Comparison of ENCODE assay signal across 18 cellular contexts in genomic region chr4:176464748-176465147, GRCh38.
A peak's percentile ranks its signal among the peaks of the same experiment; 100 is the strongest.
DNase-seq lines count a peak whose midpoint lies in the region; ATAC-seq and TF ChIP-seq lines count a peak whose summit lies in the region.
"Had no signal": no experiment of that assay in that cellular context is flagged by ENCODE, and none has a peak within 500 bp of the region (broad histone marks: within the 10 kb centered on the region; RNA-seq: fewer than 3 reads in every experiment).

No MANE protein-coding gene starts in this region.

- H3K27ac ChIP-seq in prostate gland: no peak overlapping the region
- H3K27ac ChIP-seq: left lung, sigmoid colon had no signal

- no peak for TF ChIP-seq CTCF in prostate gland (IDR thresholded peaks at IDR 0.05)

- intact Hi-C loops in prostate gland (cut with DNase I): no loop called here

- no peaks in the 10 kb centered on the region for H3K36me3 ChIP-seq in prostate gland
- H3K36me3 ChIP-seq: left lung, sigmoid colon had no signal

- H3K4me3 ChIP-seq in prostate gland: no peak overlapping the region
- H3K4me3 ChIP-seq: left lung, sigmoid colon had no signal

- H3K27me3 ChIP-seq in prostate gland (replicated peaks; ENCODE audit: insufficient read depth): no peaks in the 10 kb centered on the region
- H3K27me3 ChIP-seq: left lung, sigmoid colon had no signal

- DNase-seq in prostate gland (ENCODE audit: low spot score) (no peak), islet precursor cell (no peak), NCI-H1694 treated with DMSO at 0.1 percent for 48 hours (lab: John Stamatoyannopoulos, UW) (no peak)
- DNase-seq in activated CD8-positive, alpha-beta memory T cell treated with anti-CD3 and anti-CD28 coated beads, Interleukin-2, amount 50 U/mL, for 48 hours: no peak
- DNase-seq: activated T-cell treated with anti-CD3 and anti-CD28 coated beads, Interleukin-2, amount 50 U/mL, for 24 hours; CD8-positive, alpha-beta memory T cell; effector CD8-positive, alpha-beta T cell; glutamatergic neuron; left lung; NCI-H1092 treated with DMSO at 0.1 percent for 48 hours; NCI-H82; SIG-M5; sigmoid colon had no signal

- ATAC-seq in GM18907 (IDR thresholded peaks at IDR 0.05; ENCODE audit: unreplicated experiment): peak; percentile 98
- ATAC-seq in GM21528 (IDR thresholded peaks at IDR 0.05; ENCODE audit: low FRiP score, unreplicated experiment): peak; percentile 99
- ATAC-seq in HG03039 (IDR thresholded peaks at IDR 0.05; ENCODE audit: unreplicated experiment): peak; percentile 98
- ATAC-seq in HG03575 (IDR thresholded peaks at IDR 0.05; ENCODE audit: extremely low read depth, insufficient number of reproducible peaks, low FRiP score, unreplicated experiment): peak; percentile 99
- ATAC-seq: left lung; natural killer cell treated with Interleukin-12 subunit alpha and Interleukin-12 subunit beta and Interleukin-15 and Interleukin-18, amount 100 ng/mL, for 72 hours had no signal

- H3K4me1 ChIP-seq in prostate gland (replicated peaks): no peaks in the 10 kb centered on the region
- H3K4me1 ChIP-seq: left lung, sigmoid colon had no signal

- H3K9me3 ChIP-seq in prostate gland: no peaks in the 10 kb centered on the region

- whole genome bisulfite sequencing in prostate gland: 76% methylated on average over 2 of the region's 2 CpGs

- no peak for TF ChIP-seq POLR2A in prostate gland (IDR thresholded peaks at IDR 0.05)
